Comparison of ENCODE assay signal across 1 cellular context in genomic region chr2:216911008-216911407, GRCh38.
TF ChIP-seq lines count a peak whose summit lies in the region.

No MANE protein-coding gene starts in this region.

TF ChIP-seq in SK-N-SH treated with all-trans-retinoic acid at 6 μM for 48 hours, 23 proteins besides CTCF, POLR2A, EP300 and RAD21 (continued from another document):
- no peak for TF ChIP-seq TOX (CRISPR knock-in tag; IDR thresholded peaks at IDR 0.05; ENCODE audit: borderline replicate concordance)
- TF ChIP-seq PPARA (CRISPR knock-in tag; IDR thresholded peaks at IDR 0.05; ENCODE audit: borderline replicate concordance), result no peak
- TF ChIP-seq ZFP30 (CRISPR knock-in tag; IDR thresholded peaks at IDR 0.05), result no peak
- TF ChIP-seq ESRRG (CRISPR knock-in tag; IDR thresholded peaks at IDR 0.05), result no peak
- no peak for TF ChIP-seq CSRNP3 (CRISPR knock-in tag; IDR thresholded peaks at IDR 0.05)
- no peak for TF ChIP-seq ZNF565 (CRISPR knock-in tag; conservative IDR thresholded peaks at IDR 0.05; ENCODE audit: low read depth)
- TF ChIP-seq ZNF70 (CRISPR knock-in tag; IDR thresholded peaks at IDR 0.05), result no peak
- TF ChIP-seq TCF4 (CRISPR knock-in tag; IDR thresholded peaks at IDR 0.05; ENCODE audit: borderline replicate concordance), result no peak
- no peak for TF ChIP-seq ARNTL (CRISPR knock-in tag; IDR thresholded peaks at IDR 0.05; ENCODE audit: borderline replicate concordance, low read depth)
